25 cellular contexts compared by ENCODE assay signal in the genomic region with DNA sequence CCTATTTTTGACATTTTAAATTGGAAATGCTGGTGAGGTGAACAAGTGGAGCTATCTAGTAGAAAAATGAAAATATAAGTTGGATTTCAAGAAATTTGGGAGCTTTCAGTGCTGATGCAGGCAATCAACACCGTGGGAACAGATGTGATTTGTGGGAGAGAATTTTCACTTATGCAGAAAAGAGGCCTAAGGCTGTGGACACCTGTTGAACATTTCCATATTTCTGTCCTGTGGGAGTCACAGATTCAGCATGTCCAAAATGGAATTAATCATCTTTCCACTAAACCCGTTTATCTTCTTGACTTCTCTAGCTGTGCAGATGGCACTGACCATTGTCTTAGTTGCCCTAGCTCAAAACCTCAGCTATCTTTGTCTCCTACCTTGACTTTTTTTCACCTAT.
"Had no signal": no experiment of that assay in that cellular context is flagged by ENCODE, and none has a peak within 500 bp of the region (broad histone marks: within the 10 kb centered on the region; RNA-seq: fewer than 3 reads in every experiment).

No MANE protein-coding gene starts in this region.

- H3K4me3 ChIP-seq: colonic mucosa, coronary artery, dorsolateral prefrontal cortex, esophagus muscularis mucosa, esophagus squamous epithelium, gastrocnemius medialis, gastroesophageal sphincter, heart left ventricle, heart right ventricle had no signal

- H3K27ac ChIP-seq: colonic mucosa, coronary artery, dorsolateral prefrontal cortex, epithelial cell of prostate, esophagus muscularis mucosa, esophagus squamous epithelium, foreskin keratinocyte, gastrocnemius medialis, gastroesophageal sphincter, heart left ventricle, heart right ventricle had no signal

- H3K4me1 ChIP-seq: colonic mucosa, foreskin keratinocyte had no signal

- H3K36me3 ChIP-seq: colonic mucosa, esophagus squamous epithelium had no signal

- H3K4me3 Mint-ChIP-seq: dendritic cell treated with granulocyte-macrophage colony-stimulating factor and Interleukin-4, amounts not matched to agents 40 ng/mL and 50 ng/mL, for 4 days; effector memory CD8-positive, alpha-beta T cell; endodermal cell had no signal

- H3K27ac Mint-ChIP-seq: dendritic cell treated with granulocyte-macrophage colony-stimulating factor and Interleukin-4, amounts not matched to agents 40 ng/mL and 50 ng/mL, for 4 days; effector memory CD8-positive, alpha-beta T cell; endodermal cell had no signal

- DNase-seq: colonic mucosa; cortex of kidney; dermis blood vessel endothelial cell; dorsolateral prefrontal cortex; effector CD4-positive, alpha-beta T cell; effector CD8-positive, alpha-beta T cell; effector memory CD4-positive, alpha-beta T cell; effector memory CD8-positive, alpha-beta T cell; endodermal cell; erythroblast; esophagus squamous epithelium; foreskin fibroblast; foreskin keratinocyte; foreskin melanocyte; gastrocnemius medialis; glutamatergic neuron; head of caudate nucleus; heart left ventricle; heart right ventricle had no signal

- H3K9me3 ChIP-seq: colonic mucosa, gastrocnemius medialis had no signal

- H3K27me3 Mint-ChIP-seq: effector memory CD8-positive, alpha-beta T cell had no signal

- ATAC-seq: effector memory CD8-positive, alpha-beta T cell; esophagus mucosa; foreskin keratinocyte; gastrocnemius medialis; gastroesophageal sphincter; heart left ventricle; heart right ventricle had no signal
